ENCODE assay signal across 1 cellular context in the genomic region with DNA sequence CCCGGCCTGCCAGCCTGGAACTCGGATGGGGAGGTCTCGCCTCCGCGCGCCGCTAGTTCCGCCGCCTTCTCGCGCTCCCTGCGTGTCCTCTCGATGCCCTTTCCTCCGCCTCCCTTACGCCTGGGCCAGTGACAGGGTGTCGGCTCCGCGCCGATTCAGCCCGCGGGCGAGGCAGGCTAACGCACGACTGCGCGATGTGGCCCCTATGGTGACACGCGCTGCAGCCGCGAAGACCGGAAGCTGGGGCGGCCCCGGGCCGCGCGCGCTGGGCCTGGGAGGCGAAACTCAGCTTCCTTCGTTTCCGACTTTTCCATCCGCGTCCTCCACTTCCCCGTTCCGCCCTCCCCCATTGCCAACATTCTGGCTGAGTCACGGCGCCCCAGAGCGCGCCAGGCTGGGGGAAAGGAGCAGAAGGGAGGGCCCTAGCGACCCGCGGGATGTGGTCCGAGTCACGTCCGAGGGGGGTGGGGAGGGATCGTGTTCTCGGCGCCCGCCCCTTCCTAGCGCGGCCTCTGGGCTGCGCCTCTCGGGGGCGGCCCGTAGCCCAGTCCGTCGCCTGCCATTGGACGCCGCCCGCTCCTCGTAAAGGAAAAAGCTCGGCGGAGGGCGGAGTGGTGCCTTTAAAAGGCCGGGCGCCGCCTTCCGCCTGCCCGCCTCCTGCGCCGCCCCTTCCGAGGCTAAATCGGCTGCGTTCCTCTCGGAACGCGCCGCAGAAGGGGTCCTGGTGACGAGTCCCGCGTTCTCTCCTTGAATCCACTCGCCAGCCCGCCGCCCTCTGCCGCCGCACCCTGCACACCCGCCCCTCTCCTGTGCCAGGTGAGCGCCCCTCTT.
TF ChIP-seq lines count a peak whose summit lies in the region.

ALDOA (plus strand) TSS at position 649 of the 831 bp plus-strand sequence. CDS start 1,138 bp downstream, outside the sequence.

TF ChIP-seq in HepG2, 621 proteins besides CTCF, POLR2A, EP300 and RAD21 (continued from another document and continues in another):
- TF ChIP-seq HNF4A (CRISPR knock-in tag; IDR thresholded peaks at IDR 0.05) = 0 out of 2 replicates have a peak, but pooled peaks have one; percentile 5
- peak; percentile 95 for TF ChIP-seq YEATS2 (CRISPR knock-in tag; IDR thresholded peaks at IDR 0.05; ENCODE audit: borderline replicate concordance)
- TF ChIP-seq, protein P1, sequence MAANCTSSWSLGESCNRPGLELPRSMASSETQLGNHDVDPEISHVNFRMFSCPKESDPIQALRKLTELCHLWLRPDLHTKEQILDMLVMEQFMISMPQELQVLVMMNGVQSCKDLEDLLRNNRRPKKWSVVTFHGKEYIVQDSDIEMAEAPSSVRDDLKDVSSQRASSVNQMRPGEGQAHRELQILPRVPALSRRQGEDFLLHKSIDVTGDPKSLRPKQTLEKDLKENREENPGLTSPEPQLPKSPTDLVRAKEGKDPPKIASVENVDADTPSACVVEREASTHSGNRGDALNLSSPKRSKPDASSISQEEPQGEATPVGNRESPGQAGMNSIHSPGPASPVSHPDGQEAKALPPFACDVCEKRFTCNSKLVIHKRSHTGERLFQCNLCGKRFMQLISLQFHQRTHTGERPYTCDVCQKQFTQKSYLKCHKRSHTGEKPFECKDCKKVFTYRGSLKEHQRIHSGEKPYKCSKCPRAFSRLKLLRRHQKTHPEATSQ (CRISPR knock-in tag; IDR thresholded peaks at IDR 0.05; ENCODE audit: borderline replicate concordance) = no peak; the same call in 1 of the 2 replicates
- TF ChIP-seq MAFG (CRISPR knock-in tag; IDR thresholded peaks at IDR 0.05) = peak; percentile 97
- TF ChIP-seq THYN1 (CRISPR knock-in tag; IDR thresholded peaks at IDR 0.05; ENCODE audit: borderline replicate concordance, low read depth) = 0 out of 2 replicates have a peak, but pooled peaks have one; percentile 62
- TF ChIP-seq, protein P2, sequence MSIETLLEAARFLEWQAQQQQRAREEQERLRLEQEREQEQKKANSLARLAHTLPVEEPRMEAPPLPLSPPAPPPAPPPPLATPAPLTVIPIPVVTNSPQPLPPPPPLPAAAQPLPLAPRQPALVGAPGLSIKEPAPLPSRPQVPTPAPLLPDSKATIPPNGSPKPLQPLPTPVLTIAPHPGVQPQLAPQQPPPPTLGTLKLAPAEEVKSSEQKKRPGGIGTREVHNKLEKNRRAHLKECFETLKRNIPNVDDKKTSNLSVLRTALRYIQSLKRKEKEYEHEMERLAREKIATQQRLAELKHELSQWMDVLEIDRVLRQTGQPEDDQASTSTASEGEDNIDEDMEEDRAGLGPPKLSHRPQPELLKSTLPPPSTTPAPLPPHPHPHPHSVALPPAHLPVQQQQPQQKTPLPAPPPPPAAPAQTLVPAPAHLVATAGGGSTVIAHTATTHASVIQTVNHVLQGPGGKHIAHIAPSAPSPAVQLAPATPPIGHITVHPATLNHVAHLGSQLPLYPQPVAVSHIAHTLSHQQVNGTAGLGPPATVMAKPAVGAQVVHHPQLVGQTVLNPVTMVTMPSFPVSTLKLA (IDR thresholded peaks at IDR 0.05) = peak; percentile 50; the same call in 1 of the 2 replicates
- no peak for TF ChIP-seq ZNF75D (CRISPR knock-in tag; IDR thresholded peaks at IDR 0.05; ENCODE audit: borderline replicate concordance)
- TF ChIP-seq ZFP1 (CRISPR knock-in tag; IDR thresholded peaks at IDR 0.05) = no peak
- TF ChIP-seq ZNF282 (IDR thresholded peaks at IDR 0.05; ENCODE audit: partially characterized antibody) = no peak
- peak; percentile 54; the same call in 1 of the 2 replicates for TF ChIP-seq ATAD3A (CRISPR knock-in tag; IDR thresholded peaks at IDR 0.05)
- peak; percentile 83; the same call in 1 of the 2 replicates for TF ChIP-seq ZFP82 (CRISPR knock-in tag; IDR thresholded peaks at IDR 0.05; ENCODE audit: borderline replicate concordance)
- TF ChIP-seq ARNT (IDR thresholded peaks at IDR 0.05) = peak; percentile 92; the same call in 1 of the 2 replicates
- TF ChIP-seq HNRNPLL (IDR thresholded peaks at IDR 0.05; ENCODE audit: low read depth, low read length, poor library complexity, severe bottlenecking) = peak; percentile 93
- TF ChIP-seq MAFK (conservative IDR thresholded peaks at IDR 0.05 in 1 of 2, IDR thresholded peaks at IDR 0.05 in 1 of 2; ENCODE audit: low read length in 2 of 2) = peak; percentile 65 to 88
- TF ChIP-seq ZBTB7B (CRISPR knock-in tag; IDR thresholded peaks at IDR 0.05) = no peak; the same call in none of the 2 replicates
- TF ChIP-seq ETS1 (CRISPR knock-in tag; IDR thresholded peaks at IDR 0.05) = 0 out of 2 replicates have a peak, but pooled peaks have one; percentile 91
- TF ChIP-seq, protein P3, sequence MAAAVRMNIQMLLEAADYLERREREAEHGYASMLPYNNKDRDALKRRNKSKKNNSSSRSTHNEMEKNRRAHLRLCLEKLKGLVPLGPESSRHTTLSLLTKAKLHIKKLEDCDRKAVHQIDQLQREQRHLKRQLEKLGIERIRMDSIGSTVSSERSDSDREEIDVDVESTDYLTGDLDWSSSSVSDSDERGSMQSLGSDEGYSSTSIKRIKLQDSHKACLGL (CRISPR knock-in tag; IDR thresholded peaks at IDR 0.05) = peak; percentile 96
- TF ChIP-seq HOXA9 (CRISPR knock-in tag; IDR thresholded peaks at IDR 0.05; ENCODE audit: borderline replicate concordance) = peak; percentile 33; the same call in 1 of the 2 replicates
- peak; percentile 100 for TF ChIP-seq ZNF607 (CRISPR knock-in tag; IDR thresholded peaks at IDR 0.05; ENCODE audit: borderline replicate concordance)
- no peak for TF ChIP-seq KAT2B (IDR thresholded peaks at IDR 0.05; ENCODE audit: borderline replicate concordance, low read depth, low read length)
- peak; percentile 99 for TF ChIP-seq ZNF234 (CRISPR knock-in tag; conservative IDR thresholded peaks at IDR 0.05)
- TF ChIP-seq AHR (CRISPR knock-in tag; IDR thresholded peaks at IDR 0.05) = peak; percentile 98; the same call in 1 of the 2 replicates
- TF ChIP-seq, protein P4, sequence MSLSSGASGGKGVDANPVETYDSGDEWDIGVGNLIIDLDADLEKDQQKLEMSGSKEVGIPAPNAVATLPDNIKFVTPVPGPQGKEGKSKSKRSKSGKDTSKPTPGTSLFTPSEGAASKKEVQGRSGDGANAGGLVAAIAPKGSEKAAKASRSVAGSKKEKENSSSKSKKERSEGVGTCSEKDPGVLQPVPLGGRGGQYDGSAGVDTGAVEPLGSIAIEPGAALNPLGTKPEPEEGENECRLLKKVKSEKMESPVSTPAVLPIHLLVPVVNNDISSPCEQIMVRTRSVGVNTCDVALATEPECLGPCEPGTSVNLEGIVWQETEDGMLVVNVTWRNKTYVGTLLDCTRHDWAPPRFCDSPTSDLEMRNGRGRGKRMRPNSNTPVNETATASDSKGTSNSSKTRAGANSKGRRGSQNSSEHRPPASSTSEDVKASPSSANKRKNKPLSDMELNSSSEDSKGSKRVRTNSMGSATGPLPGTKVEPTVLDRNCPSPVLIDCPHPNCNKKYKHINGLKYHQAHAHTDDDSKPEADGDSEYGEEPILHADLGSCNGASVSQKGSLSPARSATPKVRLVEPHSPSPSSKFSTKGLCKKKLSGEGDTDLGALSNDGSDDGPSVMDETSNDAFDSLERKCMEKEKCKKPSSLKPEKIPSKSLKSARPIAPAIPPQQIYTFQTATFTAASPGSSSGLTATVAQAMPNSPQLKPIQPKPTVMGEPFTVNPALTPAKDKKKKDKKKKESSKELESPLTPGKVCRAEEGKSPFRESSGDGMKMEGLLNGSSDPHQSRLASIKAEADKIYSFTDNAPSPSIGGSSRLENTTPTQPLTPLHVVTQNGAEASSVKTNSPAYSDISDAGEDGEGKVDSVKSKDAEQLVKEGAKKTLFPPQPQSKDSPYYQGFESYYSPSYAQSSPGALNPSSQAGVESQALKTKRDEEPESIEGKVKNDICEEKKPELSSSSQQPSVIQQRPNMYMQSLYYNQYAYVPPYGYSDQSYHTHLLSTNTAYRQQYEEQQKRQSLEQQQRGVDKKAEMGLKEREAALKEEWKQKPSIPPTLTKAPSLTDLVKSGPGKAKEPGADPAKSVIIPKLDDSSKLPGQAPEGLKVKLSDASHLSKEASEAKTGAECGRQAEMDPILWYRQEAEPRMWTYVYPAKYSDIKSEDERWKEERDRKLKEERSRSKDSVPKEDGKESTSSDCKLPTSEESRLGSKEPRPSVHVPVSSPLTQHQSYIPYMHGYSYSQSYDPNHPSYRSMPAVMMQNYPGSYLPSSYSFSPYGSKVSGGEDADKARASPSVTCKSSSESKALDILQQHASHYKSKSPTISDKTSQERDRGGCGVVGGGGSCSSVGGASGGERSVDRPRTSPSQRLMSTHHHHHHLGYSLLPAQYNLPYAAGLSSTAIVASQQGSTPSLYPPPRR (CRISPR knock-in tag; IDR thresholded peaks at IDR 0.05; ENCODE audit: borderline replicate concordance) = peak; percentile 76
- no peak for TF ChIP-seq TCF7L2 (IDR thresholded peaks at IDR 0.05; ENCODE audit: low read depth, low read length)
- 0 out of 2 replicates have a peak, but pooled peaks have one; percentile 79 for TF ChIP-seq CC2D1A (CRISPR knock-in tag; IDR thresholded peaks at IDR 0.05)
- peak; percentile 86 for TF ChIP-seq MEIS2 (CRISPR knock-in tag; IDR thresholded peaks at IDR 0.05)
- no peak for TF ChIP-seq NBN (conservative IDR thresholded peaks at IDR 0.05)
- TF ChIP-seq, protein P5, sequence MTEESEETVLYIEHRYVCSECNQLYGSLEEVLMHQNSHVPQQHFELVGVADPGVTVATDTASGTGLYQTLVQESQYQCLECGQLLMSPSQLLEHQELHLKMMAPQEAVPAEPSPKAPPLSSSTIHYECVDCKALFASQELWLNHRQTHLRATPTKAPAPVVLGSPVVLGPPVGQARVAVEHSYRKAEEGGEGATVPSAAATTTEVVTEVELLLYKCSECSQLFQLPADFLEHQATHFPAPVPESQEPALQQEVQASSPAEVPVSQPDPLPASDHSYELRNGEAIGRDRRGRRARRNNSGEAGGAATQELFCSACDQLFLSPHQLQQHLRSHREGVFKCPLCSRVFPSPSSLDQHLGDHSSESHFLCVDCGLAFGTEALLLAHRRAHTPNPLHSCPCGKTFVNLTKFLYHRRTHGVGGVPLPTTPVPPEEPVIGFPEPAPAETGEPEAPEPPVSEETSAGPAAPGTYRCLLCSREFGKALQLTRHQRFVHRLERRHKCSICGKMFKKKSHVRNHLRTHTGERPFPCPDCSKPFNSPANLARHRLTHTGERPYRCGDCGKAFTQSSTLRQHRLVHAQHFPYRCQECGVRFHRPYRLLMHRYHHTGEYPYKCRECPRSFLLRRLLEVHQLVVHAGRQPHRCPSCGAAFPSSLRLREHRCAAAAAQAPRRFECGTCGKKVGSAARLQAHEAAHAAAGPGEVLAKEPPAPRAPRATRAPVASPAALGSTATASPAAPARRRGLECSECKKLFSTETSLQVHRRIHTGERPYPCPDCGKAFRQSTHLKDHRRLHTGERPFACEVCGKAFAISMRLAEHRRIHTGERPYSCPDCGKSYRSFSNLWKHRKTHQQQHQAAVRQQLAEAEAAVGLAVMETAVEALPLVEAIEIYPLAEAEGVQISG (CRISPR knock-in tag; IDR thresholded peaks at IDR 0.05) = peak; percentile 87
- TF ChIP-seq, protein P6, sequence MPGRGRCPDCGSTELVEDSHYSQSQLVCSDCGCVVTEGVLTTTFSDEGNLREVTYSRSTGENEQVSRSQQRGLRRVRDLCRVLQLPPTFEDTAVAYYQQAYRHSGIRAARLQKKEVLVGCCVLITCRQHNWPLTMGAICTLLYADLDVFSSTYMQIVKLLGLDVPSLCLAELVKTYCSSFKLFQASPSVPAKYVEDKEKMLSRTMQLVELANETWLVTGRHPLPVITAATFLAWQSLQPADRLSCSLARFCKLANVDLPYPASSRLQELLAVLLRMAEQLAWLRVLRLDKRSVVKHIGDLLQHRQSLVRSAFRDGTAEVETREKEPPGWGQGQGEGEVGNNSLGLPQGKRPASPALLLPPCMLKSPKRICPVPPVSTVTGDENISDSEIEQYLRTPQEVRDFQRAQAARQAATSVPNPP (CRISPR knock-in tag; IDR thresholded peaks at IDR 0.05) = no peak
- no peak; the same call in 1 of the 2 replicates for TF ChIP-seq ZNF362 (CRISPR knock-in tag; IDR thresholded peaks at IDR 0.05; ENCODE audit: borderline replicate concordance)
- peak; percentile 96; the same call in 1 of the 2 replicates for TF ChIP-seq ZNF136 (CRISPR knock-in tag; IDR thresholded peaks at IDR 0.05; ENCODE audit: low read depth)
- TF ChIP-seq CEBPB (IDR thresholded peaks at IDR 0.05; ENCODE audit: borderline replicate concordance, low read depth, low read length) = no peak
- TF ChIP-seq ZSCAN29 (CRISPR knock-in tag; conservative IDR thresholded peaks at IDR 0.05) = peak; percentile 94
- TF ChIP-seq RNF219 (CRISPR knock-in tag; IDR thresholded peaks at IDR 0.05) = peak; percentile 79; the same call in 1 of the 2 replicates
